In genomic region chr3:132535575-132536441, GRCh38 we compare ENCODE assay signal across 8 cellular contexts.
DNase-seq lines count a peak whose midpoint lies in the region; ATAC-seq and TF ChIP-seq lines count a peak whose summit lies in the region.

No MANE protein-coding gene starts in this region.

- H3K9me3 ChIP-seq in OCI-LY1 (ENCODE audit: low read length) (no peaks in the 10 kb centered on the region), neural progenitor cell (ENCODE audit: low read depth) (no peaks in the 10 kb centered on the region), thyroid gland (no peaks in the 10 kb centered on the region)

- H3K4me2 ChIP-seq in OCI-LY1 (ENCODE audit: low read length), result no peak overlapping the region
- no peak overlapping the region for H3K4me2 ChIP-seq in neural progenitor cell

- ATAC-seq in activated T-cell treated with anti-CD3 and anti-CD28 coated beads, Interleukin-2, amount 50 U/mL, for 4 hours, result peak; percentile 43
- ATAC-seq in GM19023 (IDR thresholded peaks at IDR 0.05; ENCODE audit: unreplicated experiment), result no peak

- no peaks in the 10 kb centered on the region for H3K4me1 ChIP-seq in OCI-LY1 (ENCODE audit: insufficient read depth, low read length, severe bottlenecking)
- H3K4me1 ChIP-seq in neural progenitor cell, result no peaks in the 10 kb centered on the region
- peaks cover 18 to 22% of the 10 kb centered on the region in 2 donors for H3K4me1 ChIP-seq in thyroid gland

- H3K79me2 ChIP-seq in OCI-LY1 (ENCODE audit: insufficient read depth, low read length) (no peaks in the 10 kb centered on the region), neural progenitor cell (ENCODE audit: low read depth) (no peaks in the 10 kb centered on the region)

- H3K27ac Mint-ChIP-seq in neural progenitor cell, result no peak overlapping the region

- no peaks in the 10 kb centered on the region for H3K9me2 ChIP-seq in OCI-LY1 (ENCODE audit: low read depth, low read length)

- no peaks in the 10 kb centered on the region for H3K27me3 Mint-ChIP-seq in activated T-cell treated with anti-CD3 and anti-CD28 coated beads, Interleukin-2, amount 50 U/mL, for 4 hours (ENCODE audit: low read depth)
- no peaks in the 10 kb centered on the region for H3K27me3 Mint-ChIP-seq in neural progenitor cell (ENCODE audit: insufficient read depth, low read depth)

- H3K27ac ChIP-seq in OCI-LY1 (ENCODE audit: low read depth, low read length, poor library complexity, severe bottlenecking) (no peak overlapping the region), neural progenitor cell (peak overlapping the region; percentile 15), thyroid gland (peak overlapping the region in 2 of 3 donors; percentile 0 to 31)

- H3K4me3 Mint-ChIP-seq in activated T-cell treated with anti-CD3 and anti-CD28 coated beads, Interleukin-2, amount 50 U/mL, for 4 hours, result no peak overlapping the region
- H3K4me3 Mint-ChIP-seq in neural progenitor cell, result no peak overlapping the region

- H3K9me3 Mint-ChIP-seq in activated T-cell treated with anti-CD3 and anti-CD28 coated beads, Interleukin-2, amount 50 U/mL, for 4 hours, result no peaks in the 10 kb centered on the region
- no peaks in the 10 kb centered on the region for H3K9me3 Mint-ChIP-seq in neural progenitor cell

- H4K20me1 ChIP-seq in OCI-LY1 (ENCODE audit: insufficient read depth, low read length) (no peaks in the 10 kb centered on the region), neural progenitor cell (ENCODE audit: low read depth) (peaks cover 10% of the 10 kb centered on the region)

- no peak overlapping the region for H2AFZ ChIP-seq in OCI-LY1 (ENCODE audit: low read length)
- no peak overlapping the region for H2AFZ ChIP-seq in neural progenitor cell (replicated peaks)

- no peaks in the 10 kb centered on the region for H3F3A ChIP-seq in OCI-LY1 (ENCODE audit: insufficient read depth, low read length)
- H3F3A ChIP-seq in neural progenitor cell (ENCODE audit: low read depth), result peaks cover 8% of the 10 kb centered on the region

- no peak overlapping the region for H3K9ac ChIP-seq in OCI-LY1 (ENCODE audit: low read length)
- H3K9ac ChIP-seq in neural progenitor cell, result no peak overlapping the region

- 58 to 64% methylated on average over 7 of the region's 7 CpGs for WGBS in thyroid gland, 2 donors

- H3K36me3 Mint-ChIP-seq in activated T-cell treated with anti-CD3 and anti-CD28 coated beads, Interleukin-2, amount 50 U/mL, for 4 hours (ENCODE audit: insufficient read depth), result peaks cover 34% of the 10 kb centered on the region
- H3K36me3 Mint-ChIP-seq in neural progenitor cell, result peaks cover 15% of the 10 kb centered on the region

- H3K27me3 ChIP-seq in OCI-LY1 (ENCODE audit: insufficient read depth, low read length), result no peaks in the 10 kb centered on the region
- H3K27me3 ChIP-seq in neural progenitor cell, result no peaks in the 10 kb centered on the region
- H3K27me3 ChIP-seq in thyroid gland, result no peaks in the 10 kb centered on the region

- no peaks in the 10 kb centered on the region for H3K4me1 Mint-ChIP-seq in activated T-cell treated with anti-CD3 and anti-CD28 coated beads, Interleukin-2, amount 50 U/mL, for 4 hours (ENCODE audit: low read depth)
- no peaks in the 10 kb centered on the region for H3K4me1 Mint-ChIP-seq in neural progenitor cell

- H3K36me3 ChIP-seq in OCI-LY1 (ENCODE audit: insufficient read depth, low read length) (peaks cover 42% of the 10 kb centered on the region), neural progenitor cell (peaks cover 5% of the 10 kb centered on the region), thyroid gland (peaks cover 0 to 8% of the 10 kb centered on the region in 2 donors)

- TF ChIP-seq POLR2A in thyroid gland (IDR thresholded peaks at IDR 0.05), result no peak

- H3K4me3 ChIP-seq in OCI-LY1 (ENCODE audit: low read depth, low read length, poor library complexity, severe bottlenecking), result no peak overlapping the region
- no peak overlapping the region for H3K4me3 ChIP-seq in neural progenitor cell
- no peak overlapping the region for H3K4me3 ChIP-seq in thyroid gland (replicated peaks in 1 of 3)

- intact Hi-C loops in thyroid gland (cut with DNase I), result loop anchor here (5.0 kb wide), 1 partner anchor 106 kb away; no protein-coding TSS in a partner anchor

- DNase-seq in ELR (ENCODE audit: low read depth) (peak; percentile 86), HS-27A (ENCODE audit: low read depth) (peak; percentile 48), fibroblast of peridontal ligament (ENCODE audit: extremely low read depth) (peak; percentile 95), neural progenitor cell (ENCODE audit: low spot score) (peak; percentile 72), thyroid gland (peak; percentile 63 to 77)
- DNase-seq in activated T-cell treated with anti-CD3 and anti-CD28 coated beads, Interleukin-2, amount 50 U/mL, for 4 hours, result peak; percentile 46

- peak; percentile 84 for TF ChIP-seq CTCF in OCI-LY1 (IDR thresholded peaks at IDR 0.05; ENCODE audit: low read length)
- peak; percentile 86 for TF ChIP-seq CTCF in neural progenitor cell (IDR thresholded peaks at IDR 0.05)
- TF ChIP-seq CTCF in thyroid gland (IDR thresholded peaks at IDR 0.05), result peak; percentile 35 to 79 (median 58)
